1 cellular context compared by ENCODE assay signal in the genomic region with DNA sequence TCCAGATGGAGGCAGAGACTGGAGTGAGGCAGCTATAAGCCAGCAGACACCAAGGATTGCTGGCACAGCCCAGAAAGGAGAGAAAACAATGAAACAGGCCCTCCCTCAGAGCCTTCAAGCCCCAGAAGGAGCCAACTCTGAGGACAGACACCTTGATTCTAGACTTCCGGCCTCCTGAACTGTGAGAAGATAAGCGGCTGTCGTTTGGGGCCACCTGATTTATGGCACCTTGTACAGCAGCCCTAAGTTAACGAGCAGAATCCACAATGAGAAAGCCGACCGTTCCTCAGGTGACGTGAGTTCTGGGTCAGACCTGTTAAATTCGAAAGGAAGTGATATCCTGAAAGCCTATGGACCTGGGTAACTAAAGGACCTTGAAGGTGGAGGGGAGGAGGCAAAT.
TF ChIP-seq lines count a peak whose summit lies in the region.

No MANE protein-coding gene starts in this region.

TF ChIP-seq in GM23338, 12 proteins besides CTCF, POLR2A, EP300 and RAD21 (continued from another document):
- TF ChIP-seq, protein P1, sequence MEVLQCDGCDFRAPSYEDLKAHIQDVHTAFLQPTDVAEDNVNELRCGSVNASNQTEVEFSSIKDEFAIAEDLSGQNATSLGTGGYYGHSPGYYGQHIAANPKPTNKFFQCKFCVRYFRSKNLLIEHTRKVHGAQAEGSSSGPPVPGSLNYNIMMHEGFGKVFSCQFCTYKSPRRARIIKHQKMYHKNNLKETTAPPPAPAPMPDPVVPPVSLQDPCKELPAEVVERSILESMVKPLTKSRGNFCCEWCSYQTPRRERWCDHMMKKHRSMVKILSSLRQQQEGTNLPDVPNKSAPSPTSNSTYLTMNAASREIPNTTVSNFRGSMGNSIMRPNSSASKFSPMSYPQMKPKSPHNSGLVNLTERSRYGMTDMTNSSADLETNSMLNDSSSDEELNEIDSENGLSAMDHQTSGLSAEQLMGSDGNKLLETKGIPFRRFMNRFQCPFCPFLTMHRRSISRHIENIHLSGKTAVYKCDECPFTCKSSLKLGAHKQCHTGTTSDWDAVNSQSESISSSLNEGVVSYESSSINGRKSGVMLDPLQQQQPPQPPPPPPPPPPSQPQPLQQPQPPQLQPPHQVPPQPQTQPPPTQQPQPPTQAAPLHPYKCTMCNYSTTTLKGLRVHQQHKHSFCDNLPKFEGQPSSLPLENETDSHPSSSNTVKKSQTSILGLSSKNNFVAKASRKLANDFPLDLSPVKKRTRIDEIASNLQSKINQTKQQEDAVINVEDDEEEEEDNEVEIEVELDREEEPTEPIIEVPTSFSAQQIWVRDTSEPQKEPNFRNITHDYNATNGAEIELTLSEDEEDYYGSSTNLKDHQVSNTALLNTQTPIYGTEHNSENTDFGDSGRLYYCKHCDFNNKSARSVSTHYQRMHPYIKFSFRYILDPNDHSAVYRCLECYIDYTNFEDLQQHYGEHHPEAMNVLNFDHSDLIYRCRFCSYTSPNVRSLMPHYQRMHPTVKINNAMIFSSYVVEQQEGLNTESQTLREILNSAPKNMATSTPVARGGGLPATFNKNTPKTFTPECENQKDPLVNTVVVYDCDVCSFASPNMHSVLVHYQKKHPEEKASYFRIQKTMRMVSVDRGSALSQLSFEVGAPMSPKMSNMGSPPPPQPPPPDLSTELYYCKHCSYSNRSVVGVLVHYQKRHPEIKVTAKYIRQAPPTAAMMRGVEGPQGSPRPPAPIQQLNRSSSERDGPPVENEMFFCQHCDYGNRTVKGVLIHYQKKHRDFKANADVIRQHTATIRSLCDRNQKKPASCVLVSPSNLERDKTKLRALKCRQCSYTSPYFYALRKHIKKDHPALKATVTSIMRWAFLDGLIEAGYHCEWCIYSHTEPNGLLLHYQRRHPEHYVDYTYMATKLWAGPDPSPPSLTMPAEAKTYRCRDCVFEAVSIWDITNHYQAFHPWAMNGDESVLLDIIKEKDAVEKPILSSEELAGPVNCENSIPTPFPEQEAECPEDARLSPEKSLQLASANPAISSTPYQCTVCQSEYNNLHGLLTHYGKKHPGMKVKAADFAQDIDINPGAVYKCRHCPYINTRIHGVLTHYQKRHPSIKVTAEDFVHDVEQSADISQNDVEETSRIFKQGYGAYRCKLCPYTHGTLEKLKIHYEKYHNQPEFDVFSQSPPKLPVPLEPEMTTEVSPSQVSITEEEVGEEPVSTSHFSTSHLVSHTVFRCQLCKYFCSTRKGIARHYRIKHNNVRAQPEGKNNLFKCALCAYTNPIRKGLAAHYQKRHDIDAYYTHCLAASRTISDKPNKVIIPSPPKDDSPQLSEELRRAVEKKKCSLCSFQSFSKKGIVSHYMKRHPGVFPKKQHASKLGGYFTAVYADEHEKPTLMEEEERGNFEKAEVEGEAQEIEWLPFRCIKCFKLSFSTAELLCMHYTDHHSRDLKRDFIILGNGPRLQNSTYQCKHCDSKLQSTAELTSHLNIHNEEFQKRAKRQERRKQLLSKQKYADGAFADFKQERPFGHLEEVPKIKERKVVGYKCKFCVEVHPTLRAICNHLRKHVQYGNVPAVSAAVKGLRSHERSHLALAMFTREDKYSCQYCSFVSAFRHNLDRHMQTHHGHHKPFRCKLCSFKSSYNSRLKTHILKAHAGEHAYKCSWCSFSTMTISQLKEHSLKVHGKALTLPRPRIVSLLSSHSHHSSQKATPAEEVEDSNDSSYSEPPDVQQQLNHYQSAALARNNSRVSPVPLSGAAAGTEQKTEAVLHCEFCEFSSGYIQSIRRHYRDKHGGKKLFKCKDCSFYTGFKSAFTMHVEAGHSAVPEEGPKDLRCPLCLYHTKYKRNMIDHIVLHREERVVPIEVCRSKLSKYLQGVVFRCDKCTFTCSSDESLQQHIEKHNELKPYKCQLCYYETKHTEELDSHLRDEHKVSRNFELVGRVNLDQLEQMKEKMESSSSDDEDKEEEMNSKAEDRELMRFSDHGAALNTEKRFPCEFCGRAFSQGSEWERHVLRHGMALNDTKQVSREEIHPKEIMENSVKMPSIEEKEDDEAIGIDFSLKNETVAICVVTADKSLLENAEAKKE (CRISPR knock-in tag; IDR thresholded peaks at IDR 0.05) = no peak
